ENCODE assay signal across 11 cellular contexts in the genomic region with DNA sequence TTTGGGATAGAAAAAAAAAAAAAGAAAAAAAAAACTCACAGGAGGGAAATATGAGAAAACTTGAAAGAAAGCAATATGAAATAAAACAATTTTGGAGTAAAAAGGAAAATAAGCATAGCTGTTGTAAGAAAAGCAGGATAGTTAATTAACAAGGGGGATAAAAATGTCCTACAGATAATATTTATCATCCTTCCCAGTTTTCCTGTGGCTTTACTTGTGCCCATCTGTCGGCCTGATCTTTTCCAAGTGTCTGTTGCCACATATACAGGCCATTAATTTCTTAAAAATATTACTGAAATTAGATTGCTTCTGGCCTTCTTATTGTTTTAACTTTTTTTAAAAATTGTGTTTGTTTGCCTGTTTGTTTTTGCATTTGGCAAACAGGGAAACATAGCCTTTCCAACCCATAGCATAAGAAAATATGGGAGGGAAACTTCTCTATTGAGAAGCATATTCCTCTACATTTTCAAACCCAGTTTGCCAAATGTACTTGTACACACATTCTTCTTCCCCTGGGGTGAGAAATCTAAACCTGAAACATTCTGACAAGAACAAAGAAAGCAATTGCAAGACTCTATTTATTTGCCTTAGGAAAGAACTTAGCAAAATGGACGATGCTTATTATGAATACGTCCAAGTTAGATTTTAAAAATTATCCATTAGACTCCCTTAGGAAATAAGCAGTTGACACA.
A peak's percentile ranks its signal among the peaks of the same experiment; 100 is the strongest.
DNase-seq lines count a peak whose midpoint lies in the region; ATAC-seq, FAIRE-seq and TF ChIP-seq lines count a peak whose summit lies in the region.
"Had no signal": no experiment of that assay in that cellular context is flagged by ENCODE, and none has a peak within 500 bp of the region (broad histone marks: within the 10 kb centered on the region; RNA-seq: fewer than 3 reads in every experiment).

No MANE protein-coding gene starts in this region.

- CTCF ChIA-PET in mammary epithelial cell (lab: Charles Lee; ENCODE audit: low non-redundant PET) = no interaction called here

- in situ Hi-C loops in mammary epithelial cell (cut with MboI; ENCODE audit: low sequenced_read_pairs in 2 of 2) = no loop called here

- H3K36me3 ChIP-seq in HUES48 (ENCODE audit: control insufficient read depth, insufficient read depth, low read length) (no peaks in the 10 kb centered on the region), mammary epithelial cell (ENCODE audit: insufficient read depth, low read length) (peaks cover 8% of the 10 kb centered on the region), iPS-18a (ENCODE audit: control insufficient read depth, low read depth, low read length) (no peaks in the 10 kb centered on the region), subcutaneous abdominal adipose tissue (ENCODE audit: control insufficient read depth in 5 of 5, insufficient read depth in 5 of 5, low read length in 5 of 5) (no peaks in the 10 kb centered on the region)
- H3K36me3 ChIP-seq: tibial nerve had no signal

- H2AFZ ChIP-seq in mammary epithelial cell (ENCODE audit: low read depth, low read length) = peak overlapping the region; percentile 77

- FAIRE-seq in urothelium cell line (lab: Jason Lieb, UNC) (no peak), frontal cortex (lab: Jason Lieb, UNC) (no peak)

- H3K9me3 ChIP-seq in HUES48 (ENCODE audit: control insufficient read depth, insufficient read depth, low read length) (0 out of 2 replicates have a peak, but pooled peaks cover 3% of the 10 kb centered on the region), mammary epithelial cell (replicated peaks; ENCODE audit: insufficient read depth, low read length) (no peaks in the 10 kb centered on the region), iPS-18a (ENCODE audit: control insufficient read depth, low read depth, low read length) (peaks cover 3% of the 10 kb centered on the region), subcutaneous abdominal adipose tissue (ENCODE audit: control insufficient read depth in 5 of 5, low read length in 5 of 5) (no peaks in the 10 kb centered on the region)
- H3K9me3 ChIP-seq: tibial nerve had no signal

- no peak for TF ChIP-seq CTCF in mammary epithelial cell (conservative IDR thresholded peaks at IDR 0.05 in 1 of 2, IDR thresholded peaks at IDR 0.05 in 1 of 2; ENCODE audit: extremely low read depth in 1 of 2, insufficient read depth in 1 of 2, low read depth in 1 of 2, low read length in 2 of 2)

- intact Hi-C loops in mammary epithelial cell (cut with micrococcal nuclease) = loop anchor here (1.0 to 10.0 kb wide), 3 partner anchors 23 to 389 kb away; no protein-coding TSS in a partner anchor

- peak overlapping the region; percentile 51 for H3K4me3 ChIP-seq in HUES48 (ENCODE audit: low read depth, low read length)
- peak overlapping the region; percentile 47 to 83 (median 71) for H3K4me3 ChIP-seq in mammary epithelial cell (replicated peaks in 1 of 3; ENCODE audit: insufficient read depth in 1 of 3, low read depth in 2 of 3, low read length in 3 of 3)
- peak overlapping the region; percentile 25 for H3K4me3 ChIP-seq in iPS-18a (ENCODE audit: low read length)
- peak overlapping the region; percentile 50 to 80 (median 56) for H3K4me3 ChIP-seq in subcutaneous abdominal adipose tissue (ENCODE audit: low read depth in 1 of 5, low read length in 5 of 5)

- H3K27me3 ChIP-seq in HUES48 (ENCODE audit: control insufficient read depth, insufficient read depth, low read length) = no peaks in the 10 kb centered on the region
- H3K27me3 ChIP-seq in mammary epithelial cell (ENCODE audit: insufficient read depth, low read length) = no peaks in the 10 kb centered on the region
- H3K27me3 ChIP-seq in iPS-18a (ENCODE audit: control insufficient read depth, insufficient read depth, low read length) = no peaks in the 10 kb centered on the region
- H3K27me3 ChIP-seq in subcutaneous abdominal adipose tissue (ENCODE audit: control insufficient read depth in 5 of 5, insufficient read depth in 4 of 5, low read length in 5 of 5) = no peaks in the 10 kb centered on the region
- H3K27me3 ChIP-seq: tibial nerve had no signal

- DNase-seq in mammary epithelial cell (no peak), urothelium cell line (ENCODE audit: low spot score) (no peak), frontal cortex (ENCODE audit: low spot score in 2 of 2) (no peak), DMS53 treated with DMSO at 0.1 percent for 48 hours (lab: John Stamatoyannopoulos, UW; ENCODE audit: unreplicated experiment) (no peak)
- DNase-seq: activated CD4-positive, alpha-beta T cell treated with anti-CD3 and anti-CD28 coated beads, Interleukin-2, amount 10 ng/mL, durations not matched to agents 24 days and 14 days; activated naive CD4-positive, alpha-beta T cell had no signal

- no peaks in the 10 kb centered on the region for H4K20me1 ChIP-seq in mammary epithelial cell (ENCODE audit: insufficient read depth, low read length)

- peaks cover 50% of the 10 kb centered on the region for H3K79me2 ChIP-seq in mammary epithelial cell (ENCODE audit: insufficient read depth, low read length)

- no TSS peak for BruUV-seq in mammary epithelial cell (replicated peaks; lab: Mats Ljungman, UMichigan)

- no peak overlapping the region; the same call in 1 of the 2 replicates for H3K9ac ChIP-seq in HUES48 (ENCODE audit: low read depth, low read length)
- H3K9ac ChIP-seq in mammary epithelial cell (ENCODE audit: insufficient read depth, low read length) = peak overlapping the region; percentile 88
- no peak overlapping the region for H3K9ac ChIP-seq in iPS-18a (ENCODE audit: low read length)
- peak overlapping the region in 2 of 5 donors; percentile 69 to 71 for H3K9ac ChIP-seq in subcutaneous abdominal adipose tissue (ENCODE audit: low read length in 5 of 5)

- H3K4me1 ChIP-seq in HUES48 (ENCODE audit: control insufficient read depth, insufficient read depth, low read length) = peaks cover 35% of the 10 kb centered on the region
- H3K4me1 ChIP-seq in mammary epithelial cell (ENCODE audit: insufficient read depth, low read length) = peaks cover 28% of the 10 kb centered on the region
- H3K4me1 ChIP-seq in iPS-18a (ENCODE audit: control insufficient read depth, low read depth, low read length) = peaks cover 18% of the 10 kb centered on the region
- peaks cover 3 to 24% (median 19%) of the 10 kb centered on the region in 5 donors for H3K4me1 ChIP-seq in subcutaneous abdominal adipose tissue (ENCODE audit: control insufficient read depth in 5 of 5, insufficient read depth in 5 of 5, low read length in 5 of 5)

- dilution Hi-C loops in mammary epithelial cell (cut with HindIII; ENCODE audit: low sequenced_read_pairs) = no loop called here

- WGBS in mammary epithelial cell (ENCODE audit: low coverage, missing lambda C conversion rate) = 17% methylated on average over 3 of the region's 3 CpGs

- ATAC-seq in HG02610 (IDR thresholded peaks at IDR 0.05; ENCODE audit: unreplicated experiment) = no peak

- H3K27ac ChIP-seq in HUES48 (ENCODE audit: low read depth, low read length) = peak overlapping the region; percentile 86
- peak overlapping the region; percentile 76 for H3K27ac ChIP-seq in mammary epithelial cell (ENCODE audit: insufficient read depth, low read depth, low read length)
- no peak overlapping the region for H3K27ac ChIP-seq in iPS-18a (ENCODE audit: low read length)
- peak overlapping the region; percentile 89 for H3K27ac ChIP-seq in subcutaneous abdominal adipose tissue (ENCODE audit: low read depth, low read length)

- peak overlapping the region; percentile 91 for H3K4me2 ChIP-seq in mammary epithelial cell (ENCODE audit: insufficient read depth, low read depth, low read length)
